Comparison of ENCODE assay signal across 8 cellular contexts in the genomic region with DNA sequence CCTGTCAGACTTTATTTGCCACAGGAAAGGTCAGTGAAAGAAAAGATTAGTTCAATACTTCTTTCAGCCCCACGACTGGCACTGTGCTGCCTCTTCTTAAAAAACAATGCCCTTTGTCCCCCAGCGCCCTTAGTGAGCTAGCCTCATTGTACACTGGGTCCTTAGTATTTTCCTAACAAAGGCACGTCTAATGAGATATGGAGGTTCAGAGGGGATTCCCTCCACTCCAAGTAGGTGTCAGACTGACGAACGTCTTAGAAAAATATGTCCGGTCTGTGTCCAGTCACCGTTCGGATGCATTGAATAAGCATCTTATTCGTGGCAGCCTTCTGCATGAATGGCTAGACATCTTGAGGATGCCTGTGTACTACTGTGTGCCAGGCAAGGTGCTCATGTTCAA. TPM values are rescaled to one million over a fixed set of nuclear protein-coding genes. Genes with fewer than 3 reads are reported as not detected.
A peak's percentile ranks its signal among the peaks of the same experiment; 100 is the strongest.
DNase-seq lines count a peak whose midpoint lies in the region; ATAC-seq, FAIRE-seq and TF ChIP-seq lines count a peak whose summit lies in the region.

No MANE protein-coding gene starts in this region.

- intact Hi-C loops in Calu3 (cut with micrococcal nuclease; ENCODE audit: unreplicated experiment), result no loop called here

- no peak overlapping the region for H2BK120ac ChIP-seq in H1 (replicated peaks; ENCODE audit: low read depth, low read length)

- H2BK12ac ChIP-seq in H1 (ENCODE audit: low read depth, low read length), result no peak overlapping the region

- H2AFZ ChIP-seq in OCI-LY1 (ENCODE audit: low read length) (no peak overlapping the region), H1 (ENCODE audit: low read length) (no peak overlapping the region)

- no peak overlapping the region for H4K5ac ChIP-seq in H1 (ENCODE audit: insufficient read length, low read depth, low read length)

- H3K27me3 ChIP-seq in OCI-LY1 (ENCODE audit: insufficient read depth, low read length), result no peaks in the 10 kb centered on the region
- H3K27me3 ChIP-seq in H1 (replicated peaks in 1 of 4; ENCODE audit: control insufficient read depth in 3 of 4, extremely low read depth in 1 of 4, insufficient read depth in 3 of 4, low read length in 3 of 4), result no peaks in the 10 kb centered on the region

- H3K4ac ChIP-seq in H1 (replicated peaks; ENCODE audit: insufficient read length, low read depth, low read length), result no peak overlapping the region

- TF ChIP-seq POLR2A in H1 (IDR thresholded peaks at IDR 0.05; ENCODE audit: control extremely low read depth in 1 of 2, low read depth in 2 of 2, low read length in 2 of 2), result no peak

- H3K9me2 ChIP-seq in OCI-LY1 (ENCODE audit: low read depth, low read length), result no peaks in the 10 kb centered on the region

- TF ChIP-seq CTCF in Calu3 (IDR thresholded peaks at IDR 0.05; ENCODE audit: unreplicated experiment), result no peak
- no peak for TF ChIP-seq CTCF in OCI-LY1 (IDR thresholded peaks at IDR 0.05; ENCODE audit: low read length)
- TF ChIP-seq CTCF in H1 (IDR thresholded peaks at IDR 0.05; ENCODE audit: control extremely low read depth in 1 of 3, insufficient read depth in 1 of 3, low read depth in 1 of 3, low read length in 3 of 3), result no peak

- H3K23me2 ChIP-seq in H1 (ENCODE audit: low read depth, low read length), result peaks cover 3% of the 10 kb centered on the region; the same call in 1 of the 2 replicates

- H3K23ac ChIP-seq in H1 (ENCODE audit: insufficient read length), result no peak overlapping the region

- CTCF ChIA-PET in Calu3 (lab: Charles Lee), result no interaction called here
- CTCF ChIA-PET in H1 (lab: Charles Lee; ENCODE audit: partially characterized antibody), result interaction anchor here (0.6 kb wide), 1 partner anchor 326 kb away, joined by 3 read pairs; no protein-coding TSS in a partner anchor

- no peaks in the 10 kb centered on the region for H3K36me3 ChIP-seq in OCI-LY1 (ENCODE audit: insufficient read depth, low read length)
- no peaks in the 10 kb centered on the region for H3K36me3 ChIP-seq in H1 (ENCODE audit: control insufficient read depth in 2 of 4, insufficient read depth in 4 of 4, low read length in 3 of 4)

- H4K8ac ChIP-seq in H1 (ENCODE audit: extremely low read depth, insufficient read depth, low read length), result no peak overlapping the region

- H3K4me1 Mint-ChIP-seq in Calu3 (ENCODE audit: low read depth, unreplicated experiment), result peaks cover 17% of the 10 kb centered on the region

- no peaks in the 10 kb centered on the region for H3K9me3 Mint-ChIP-seq in Calu3 (ENCODE audit: low read depth, unreplicated experiment)

- BruUV-seq in Calu3 (replicated peaks; lab: Mats Ljungman, UMichigan), result no TSS peak

- no peak overlapping the region for H3K18ac ChIP-seq in H1 (ENCODE audit: extremely low read depth, low read length)

- peak overlapping the region; percentile 90 for H3K4me3 Mint-ChIP-seq in Calu3 (ENCODE audit: low read depth, unreplicated experiment)

- peaks cover 36% of the 10 kb centered on the region for H3K4me1 ChIP-seq in OCI-LY1 (ENCODE audit: insufficient read depth, low read length, severe bottlenecking)
- peaks cover 0 to 6% (median 4%) of the 10 kb centered on the region in 4 experiments; a peak in 5 of 7 replicates for H3K4me1 ChIP-seq in H1 (replicated peaks in 1 of 4; ENCODE audit: control insufficient read depth in 3 of 4, insufficient read depth in 4 of 4, low read length in 3 of 4)

- H4K20me1 ChIP-seq in OCI-LY1 (ENCODE audit: insufficient read depth, low read length), result no peaks in the 10 kb centered on the region
- no peaks in the 10 kb centered on the region for H4K20me1 ChIP-seq in H1 (replicated peaks in 1 of 2; ENCODE audit: control insufficient read depth in 1 of 2, insufficient read depth in 2 of 2, low read length in 2 of 2)

- H3K4me3 ChIP-seq in OCI-LY1 (ENCODE audit: low read depth, low read length, poor library complexity, severe bottlenecking) (peak overlapping the region; percentile 86), H1 (ENCODE audit: extremely low read depth in 1 of 4, insufficient read depth in 2 of 4, low read depth in 3 of 4, low read length in 4 of 4) (peak overlapping the region; percentile 66 to 79 (median 68); a peak in 5 of 8 replicates)

- H3K27me3 Mint-ChIP-seq in Calu3 (ENCODE audit: unreplicated experiment), result no peaks in the 10 kb centered on the region

- H3K56ac ChIP-seq in H1 (replicated peaks; ENCODE audit: insufficient read length, low read depth, low read length), result no peak overlapping the region

- H3K4me2 ChIP-seq in OCI-LY1 (ENCODE audit: low read length) (peak overlapping the region; percentile 81), H1 (ENCODE audit: insufficient read depth in 1 of 2, low read depth in 2 of 2, low read length in 2 of 2) (peak overlapping the region; percentile 83 to 89)

- H2AK5ac ChIP-seq in H1 (ENCODE audit: low read depth, low read length), result no peak overlapping the region

- TF ChIP-seq RAD21 in H1 (IDR thresholded peaks at IDR 0.05 in 1 of 2, conservative IDR thresholded peaks at IDR 0.05 in 1 of 2; ENCODE audit: low read depth in 2 of 2, low read length in 2 of 2), result no peak

- H4K91ac ChIP-seq in H1 (replicated peaks; ENCODE audit: insufficient read length, low read length), result no peak overlapping the region

- H2BK20ac ChIP-seq in H1 (ENCODE audit: low read length), result no peak overlapping the region

- no peaks in the 10 kb centered on the region for H3F3A ChIP-seq in OCI-LY1 (ENCODE audit: insufficient read depth, low read length)

- H3K9me3 ChIP-seq in OCI-LY1 (ENCODE audit: low read length) (no peaks in the 10 kb centered on the region), H1 (ENCODE audit: insufficient read depth in 2 of 2, low read depth in 1 of 2, low read length in 1 of 2) (no peaks in the 10 kb centered on the region)

- WGBS in H1 (ENCODE audit: extremely low coverage in 1 of 2, insufficient coverage in 1 of 2, insufficient read length in 1 of 2, insufficient replicate concordance in 2 of 2, low coverage in 1 of 2, low lambda C conversion rate in 2 of 2, missing lambda C conversion rate in 1 of 2), 2 experiments, result 90% methylated on average over 9 of the region's 9 CpGs; no CpG with 5 or more reads in 1 of the 2 experiments

- H3K36me3 Mint-ChIP-seq in Calu3 (ENCODE audit: insufficient read depth, unreplicated experiment), result peaks cover 23% of the 10 kb centered on the region

- no peak for TF ChIP-seq EP300 in H1 (IDR thresholded peaks at IDR 0.05; ENCODE audit: borderline replicate concordance in 1 of 2, low read depth in 2 of 2, low read length in 2 of 2)

- peak overlapping the region; percentile 83 for H3K27ac Mint-ChIP-seq in Calu3 (ENCODE audit: unreplicated experiment)

- DNase-seq in Calu3 (no peak), H1 (ENCODE audit: low read depth in 1 of 2, low spot score in 2 of 2) (no peak), nucleus accumbens (lab: John Stamatoyannopoulos, UW) (peak in 32 of 56 donors; percentile 7 to 61 (median 30)), AG08396 (ENCODE audit: low spot score) (no peak)
- DNase-seq in activated CD4-positive, alpha-beta T cell treated with anti-CD3 and anti-CD28 coated beads, Interleukin-2, amount 50 U/mL, for 1 hour, result no peak

- H3K9ac ChIP-seq in OCI-LY1 (ENCODE audit: low read length) (peak overlapping the region; percentile 79), H1 (replicated peaks in 1 of 4; ENCODE audit: extremely low read depth in 1 of 4, low read depth in 3 of 4, low read length in 3 of 4) (no peak overlapping the region)

- no peaks in the 10 kb centered on the region; the same call in 1 of the 2 replicates for H3K79me1 ChIP-seq in H1 (ENCODE audit: low read depth, low read length)

- H3K79me2 ChIP-seq in OCI-LY1 (ENCODE audit: insufficient read depth, low read length) (peaks cover 6% of the 10 kb centered on the region; the same call in 1 of the 2 replicates), H1 (ENCODE audit: control insufficient read depth in 1 of 2, insufficient read depth in 2 of 2, low read length in 2 of 2) (no peaks in the 10 kb centered on the region)

- ATAC-seq in GM18873 (IDR thresholded peaks at IDR 0.05; ENCODE audit: low FRiP score, unreplicated experiment), result no peak
- no peak for ATAC-seq in GM21786 (IDR thresholded peaks at IDR 0.05; ENCODE audit: unreplicated experiment)

- no peak for FAIRE-seq in H1 (lab: Jason Lieb, UNC)

- H2BK15ac ChIP-seq in H1 (ENCODE audit: low read length), result no peak overlapping the region

- peak overlapping the region; percentile 9 for H3K27ac ChIP-seq in OCI-LY1 (ENCODE audit: low read depth, low read length, poor library complexity, severe bottlenecking)
- H3K27ac ChIP-seq in H1 (ENCODE audit: low read depth, low read length), result no peak overlapping the region

- no peak overlapping the region for H3K14ac ChIP-seq in H1 (ENCODE audit: insufficient read length)

- no peak overlapping the region for H2BK5ac ChIP-seq in H1 (ENCODE audit: low read depth, low read length)

- POLR2A ChIA-PET in H1 (lab: Charles Lee; ENCODE audit: partially characterized antibody), result interaction anchor here (0.8 to 1.4 kb wide), 2 partner anchors 9 to 36 kb away, joined by 3 to 9 read pairs; partner anchors contain the start of gene NARS1

TF ChIP-seq in H1, 55 proteins besides CTCF, POLR2A, EP300 and RAD21 (continues in another document):
- TF ChIP-seq TAF7 (optimal IDR thresholded peaks at IDR 0.05; ENCODE audit: borderline replicate concordance, low read depth, low read length), result no peak

RNA-seq across cellular contexts. Expression of gene FECH, which starts 1.1 kb away (rescaled TPM):
- total RNA-seq in Calu3 (2022), result 16.7 and 23.4 TPM in 2 replicates
- 20.4 and 26.6 TPM in 2 replicates for total RNA-seq in H1 (2021; fragmentation: NEBNext Ultra II Directional; extraction: Animal tissue kit (Norgen Biotek cat#: 25700))
- polyA plus RNA-seq in H1 (2011; rRNA removed), result 12.3 and 13.1 TPM in 2 replicates
- 14.7 TPM for polyA plus RNA-seq in H1 (2011; cell fraction: cytosol; rRNA removed)
- 17.4 TPM for polyA plus RNA-seq in H1 (2011; cell fraction: nucleus; rRNA removed)
- 16.0 to 21.6 TPM (median 19.7 TPM) in 4 replicates for polyA plus RNA-seq in H1 (2012, experiment 1 of 2)
- 6.1 TPM for polyA plus RNA-seq in H1 (2012, experiment 2 of 2)
- polyA plus RNA-seq in H1 (2013, experiment 1 of 2), result 27.0 TPM
- 27.9 TPM for polyA plus RNA-seq in H1 (2013, experiment 2 of 2)
- polyA minus RNA-seq in H1 (2011; rRNA and poly(A)+ RNA removed), result 17.0 and 29.3 TPM in 2 replicates
- polyA minus RNA-seq in H1 (2011; cell fraction: cytosol; rRNA and poly(A)+ RNA removed), result 15.6 TPM
- polyA minus RNA-seq in H1 (2011; cell fraction: nucleus; rRNA and poly(A)+ RNA removed), result 17.5 TPM

RNA-seq across cellular contexts. Expression of gene NARS1, which starts 36.2 kb away (rescaled TPM):
- 196 and 205 TPM in 2 replicates for total RNA-seq in Calu3 (2022)
- total RNA-seq in H1 (2021; fragmentation: NEBNext Ultra II Directional; extraction: Animal tissue kit (Norgen Biotek cat#: 25700)), result 169 and 171 TPM in 2 replicates
- polyA plus RNA-seq in H1 (2011; rRNA removed), result 91.2 and 104 TPM in 2 replicates
- 151 TPM for polyA plus RNA-seq in H1 (2011; cell fraction: cytosol; rRNA removed)
- polyA plus RNA-seq in H1 (2011; cell fraction: nucleus; rRNA removed), result 69.7 TPM
- 134 to 218 TPM (median 147 TPM) in 4 replicates for polyA plus RNA-seq in H1 (2012, experiment 1 of 2)
- 11.3 TPM for polyA plus RNA-seq in H1 (2012, experiment 2 of 2)
- 122 TPM for polyA plus RNA-seq in H1 (2013, experiment 1 of 2)
- 117 TPM for polyA plus RNA-seq in H1 (2013, experiment 2 of 2)
- polyA minus RNA-seq in H1 (2011; rRNA and poly(A)+ RNA removed), result 153 and 165 TPM in 2 replicates
- 148 TPM for polyA minus RNA-seq in H1 (2011; cell fraction: cytosol; rRNA and poly(A)+ RNA removed)
- 96.9 TPM for polyA minus RNA-seq in H1 (2011; cell fraction: nucleus; rRNA and poly(A)+ RNA removed)

Comparison
In these comparisons a context has a peak if more than half of its experiments do, and no peak if none do; other contexts are left out.
1. DNase-seq: peak in nucleus accumbens (32 of 56); none in Calu3 (single experiment), H1 (0 of 2), activated CD4-positive, alpha-beta T cell treated with anti-CD3 and anti-CD28 coated beads, Interleukin-2, amount 50 U/mL, for 1 hour (single experiment) and AG08396 (single experiment).